11 cellular contexts compared by ENCODE assay signal in the genomic region with DNA sequence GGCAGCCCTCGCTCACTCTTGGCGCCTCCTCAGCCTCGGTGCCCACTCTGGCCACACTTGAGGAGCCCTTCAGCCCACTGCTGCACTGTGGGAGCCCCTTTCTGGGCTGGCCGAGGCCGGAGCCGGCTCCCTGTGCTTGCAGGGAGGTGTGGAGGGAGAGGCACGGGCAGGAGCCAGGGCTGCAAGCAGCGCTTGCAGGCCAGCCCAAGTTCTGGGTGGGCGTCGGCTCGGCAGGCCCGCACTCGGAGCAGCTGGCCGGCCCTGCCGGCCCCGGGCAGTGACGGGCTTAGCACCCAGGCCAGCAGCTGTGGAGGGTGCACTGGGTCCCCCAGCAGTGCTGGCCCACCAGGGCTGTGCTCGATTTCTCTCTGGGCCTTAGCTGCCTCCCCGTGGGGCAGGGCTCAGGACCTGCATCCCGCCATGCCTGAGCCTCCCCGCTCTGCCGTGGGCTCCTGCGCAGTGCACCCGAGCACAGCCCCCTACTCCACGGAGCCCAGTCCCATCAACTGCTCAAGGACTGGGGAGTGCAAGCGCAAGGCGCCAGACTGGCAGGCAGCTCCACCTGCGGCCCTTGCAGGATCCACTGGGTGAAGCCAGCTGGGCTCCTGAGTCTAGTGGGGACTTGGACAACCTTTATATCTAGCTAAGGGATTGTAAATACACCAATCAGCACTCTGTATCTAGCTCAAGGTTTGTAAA. TPM values are rescaled to one million over a fixed set of nuclear protein-coding genes. Genes with fewer than 3 reads are reported as not detected.
"Had no signal": no experiment of that assay in that cellular context is flagged by ENCODE, and none has a peak within 500 bp of the region (broad histone marks: within the 10 kb centered on the region; RNA-seq: fewer than 3 reads in every experiment).

No MANE protein-coding gene starts in this region.

RNA-seq across cellular contexts. Expression of a gene that starts 27.9 kb away (rescaled TPM):
- total RNA-seq: dermis microvascular lymphatic vessel endothelial cell, esophagus squamous epithelium, heart right ventricle, left lobe of liver, lower leg skin, lung microvascular endothelial cell, myocyte, occipital lobe, psoas muscle, tibial nerve had no signal
- polyA plus RNA-seq: heart right ventricle, ovary, psoas muscle had no signal
